ENCODE assay signal across 5 cellular contexts in the genomic region with DNA sequence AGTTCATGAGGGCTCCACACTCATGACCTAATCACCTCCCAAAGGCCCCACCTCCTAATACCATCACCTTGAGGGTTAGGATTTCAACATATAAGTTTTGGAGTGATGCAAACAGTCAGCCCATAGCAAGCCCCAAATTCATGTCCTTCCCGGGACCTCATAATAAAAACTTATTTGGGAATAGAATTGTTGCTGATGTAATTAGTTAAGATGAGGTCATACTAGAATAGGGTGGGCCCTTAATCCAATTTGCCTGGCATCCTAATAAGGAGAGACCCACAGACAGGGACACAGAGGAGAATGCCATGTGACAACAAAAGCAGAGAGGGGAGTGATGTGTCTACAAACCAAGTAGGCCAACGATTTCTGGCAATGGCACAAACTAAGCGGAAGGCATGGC.
"Had no signal": no experiment of that assay in that cellular context is flagged by ENCODE, and none has a peak within 500 bp of the region (broad histone marks: within the 10 kb centered on the region; RNA-seq: fewer than 3 reads in every experiment).

No MANE protein-coding gene starts in this region.

- H3K4me2 ChIP-seq: GM23338 had no signal

- ATAC-seq: GM23338 had no signal

- DNase-seq: H9, HCEC 1CT, HFFc6, KBM-7 had no signal

- H2AFZ ChIP-seq: GM23338 had no signal

- H3K4me3 ChIP-seq: GM23338 had no signal
